19 cellular contexts compared by ENCODE assay signal in the genomic region with DNA sequence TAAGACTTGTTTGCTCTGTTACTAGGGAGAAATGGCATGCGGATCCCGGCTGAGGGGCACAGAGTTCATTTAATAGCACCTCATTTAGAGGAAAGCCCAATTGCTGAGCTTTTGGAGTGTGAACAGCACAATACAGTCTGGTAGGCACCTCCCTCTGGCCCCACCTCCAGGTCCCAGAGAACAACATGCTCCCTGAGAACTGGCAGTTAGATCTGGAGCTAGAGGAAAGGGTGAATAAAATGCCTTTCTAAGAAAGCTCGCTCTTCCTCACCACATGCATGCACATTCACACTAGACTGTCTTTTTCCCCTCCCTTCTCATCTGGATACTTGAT.
DNase-seq lines count a peak whose midpoint lies in the region; ATAC-seq and TF ChIP-seq lines count a peak whose summit lies in the region.
"Had no signal": no experiment of that assay in that cellular context is flagged by ENCODE, and none has a peak within 500 bp of the region (broad histone marks: within the 10 kb centered on the region; RNA-seq: fewer than 3 reads in every experiment).

No MANE protein-coding gene starts in this region.

- no peaks in the 10 kb centered on the region for H3K9me3 ChIP-seq in MM.1S (replicated peaks; ENCODE audit: insufficient read depth, low read length)
- peaks cover 5% of the 10 kb centered on the region for H3K9me3 ChIP-seq in endodermal cell (ENCODE audit: control insufficient read depth, low read length)
- H3K9me3 ChIP-seq in neural progenitor cell (ENCODE audit: low read depth), result no peaks in the 10 kb centered on the region
- H3K9me3 ChIP-seq: BE2C, MG63, Peyer's patch had no signal

- DNase-seq in MM.1S (no peak), NCI-H69 (lab: John Stamatoyannopoulos, UW) (peak; percentile 68), endodermal cell (no peak), neural progenitor cell (ENCODE audit: low spot score) (no peak), NCI-H345 (lab: John Stamatoyannopoulos, UW) (no peak)
- no peak for DNase-seq in activated effector memory CD4-positive, alpha-beta T cell treated with Interleukin-2 at 50 U/mL for 16 hours
- DNase-seq in activated CD4-positive, alpha-beta T cell treated with anti-CD3 and anti-CD28 coated beads, Interleukin-2, amount 50 U/mL, for 4 hours, result no peak
- DNase-seq: BE2C; CD4-positive, CD25-positive, alpha-beta regulatory T cell; COR-L47; DMS79; Karpas-422; MG63; NCI-H1048; NCI-H1694 treated with DMSO at 0.1 percent for 48 hours; NCI-H2081 treated with DMSO at 0.1 percent for 48 hours; Peyer's patch had no signal

- H3K79me2 ChIP-seq in MM.1S (ENCODE audit: low read length) (no peaks in the 10 kb centered on the region), neural progenitor cell (ENCODE audit: low read depth) (no peaks in the 10 kb centered on the region)

- H3K9me3 Mint-ChIP-seq in endodermal cell (peaks cover 14% of the 10 kb centered on the region), neural progenitor cell (peaks cover 14% of the 10 kb centered on the region)

- H3K36me3 ChIP-seq in MM.1S (replicated peaks; ENCODE audit: insufficient read depth, low read length) (no peaks in the 10 kb centered on the region), endodermal cell (ENCODE audit: control insufficient read depth, insufficient read depth, low read length) (no peaks in the 10 kb centered on the region), neural progenitor cell (no peaks in the 10 kb centered on the region)
- H3K36me3 ChIP-seq: BE2C, MG63, Peyer's patch had no signal

- no peak for TF ChIP-seq CTCF in MM.1S (IDR thresholded peaks at IDR 0.05; ENCODE audit: low read length)
- TF ChIP-seq CTCF in endodermal cell (conservative IDR thresholded peaks at IDR 0.05), result no peak
- no peak for TF ChIP-seq CTCF in neural progenitor cell (IDR thresholded peaks at IDR 0.05)

- H3F3A ChIP-seq in MM.1S (ENCODE audit: insufficient read depth, low read length) (no peaks in the 10 kb centered on the region), neural progenitor cell (ENCODE audit: low read depth) (peaks cover 5% of the 10 kb centered on the region)

- H3K4me1 Mint-ChIP-seq in endodermal cell, result peaks cover 7% of the 10 kb centered on the region
- peaks cover 27% of the 10 kb centered on the region for H3K4me1 Mint-ChIP-seq in neural progenitor cell
- H3K4me1 Mint-ChIP-seq: CD4-positive, CD25-positive, alpha-beta regulatory T cell had no signal

- no peak overlapping the region for H3K4me3 Mint-ChIP-seq in endodermal cell
- H3K4me3 Mint-ChIP-seq in neural progenitor cell, result no peak overlapping the region
- H3K4me3 Mint-ChIP-seq: CD4-positive, CD25-positive, alpha-beta regulatory T cell had no signal

- no peaks in the 10 kb centered on the region for H4K20me1 ChIP-seq in MM.1S (ENCODE audit: insufficient read depth, low read length)
- H4K20me1 ChIP-seq in neural progenitor cell (ENCODE audit: low read depth), result no peaks in the 10 kb centered on the region

- H3K27me3 Mint-ChIP-seq in endodermal cell (ENCODE audit: insufficient read depth), result peaks cover 9% of the 10 kb centered on the region
- peaks cover 8% of the 10 kb centered on the region for H3K27me3 Mint-ChIP-seq in neural progenitor cell (ENCODE audit: insufficient read depth, low read depth)
- H3K27me3 Mint-ChIP-seq: CD4-positive, CD25-positive, alpha-beta regulatory T cell had no signal

- no peak overlapping the region for H3K4me3 ChIP-seq in MM.1S (ENCODE audit: low read length)
- no peak overlapping the region for H3K4me3 ChIP-seq in endodermal cell (ENCODE audit: low read length)
- no peak overlapping the region for H3K4me3 ChIP-seq in neural progenitor cell
- H3K4me3 ChIP-seq: MG63, Peyer's patch had no signal

- no peaks in the 10 kb centered on the region for H3K9me2 ChIP-seq in MM.1S (replicated peaks; ENCODE audit: insufficient read depth, low read length)

- H3K4me2 ChIP-seq in MM.1S (ENCODE audit: low read depth, low read length), result no peak overlapping the region
- no peak overlapping the region for H3K4me2 ChIP-seq in neural progenitor cell

- no peak overlapping the region for H3K9ac ChIP-seq in MM.1S (ENCODE audit: low read length)
- no peak overlapping the region for H3K9ac ChIP-seq in endodermal cell (ENCODE audit: extremely low read depth, low read length, poor library complexity, severe bottlenecking)
- H3K9ac ChIP-seq in neural progenitor cell, result no peak overlapping the region

- H3K27ac Mint-ChIP-seq in endodermal cell (no peak overlapping the region), neural progenitor cell (peak overlapping the region; percentile 58)
- H3K27ac Mint-ChIP-seq: CD4-positive, CD25-positive, alpha-beta regulatory T cell had no signal

- H3K4me1 ChIP-seq in MM.1S (ENCODE audit: low read length), result no peaks in the 10 kb centered on the region
- no peaks in the 10 kb centered on the region for H3K4me1 ChIP-seq in endodermal cell (ENCODE audit: control insufficient read depth, insufficient read depth, low read length)
- peaks cover 14% of the 10 kb centered on the region for H3K4me1 ChIP-seq in neural progenitor cell
- H3K4me1 ChIP-seq: BE2C, Peyer's patch had no signal

- H3K27ac ChIP-seq in MM.1S (ENCODE audit: low read length) (peak overlapping the region; percentile 33; the same call in 1 of the 2 replicates), endodermal cell (ENCODE audit: low read depth, low read length) (peak overlapping the region; percentile 3), neural progenitor cell (no peak overlapping the region)
- H3K27ac ChIP-seq: Peyer's patch had no signal

- H3K36me3 Mint-ChIP-seq in endodermal cell (ENCODE audit: low read depth), result no peaks in the 10 kb centered on the region
- no peaks in the 10 kb centered on the region for H3K36me3 Mint-ChIP-seq in neural progenitor cell
- H3K36me3 Mint-ChIP-seq: CD4-positive, CD25-positive, alpha-beta regulatory T cell had no signal

- no peak for ATAC-seq in HG03460 (IDR thresholded peaks at IDR 0.05; ENCODE audit: unreplicated experiment)
- ATAC-seq: SK-N-SH treated with all-trans-retinoic acid at 6 μM for 48 hours had no signal

- H2AFZ ChIP-seq in MM.1S (ENCODE audit: low read length) (no peak overlapping the region), neural progenitor cell (replicated peaks) (peak overlapping the region; percentile 83)

- WGBS in endodermal cell (ENCODE audit: insufficient coverage in 1 of 2, insufficient read length in 1 of 2), 2 experiments, result 80 to 95% methylated on average over 2 of the region's 3 CpGs

- H3K27me3 ChIP-seq in MM.1S (replicated peaks; ENCODE audit: insufficient read depth, low read length) (no peaks in the 10 kb centered on the region), endodermal cell (ENCODE audit: control insufficient read depth, insufficient read depth, low read length, poor library complexity, severe bottlenecking) (no peaks in the 10 kb centered on the region), neural progenitor cell (no peaks in the 10 kb centered on the region)
- H3K27me3 ChIP-seq: BE2C, Peyer's patch had no signal
